In genomic region chr1:156592158-156592909, GRCh38 we compare ENCODE assay signal across 1 cellular context.
TF ChIP-seq lines count a peak whose summit lies in the region.

No MANE protein-coding gene starts in this region.

TF ChIP-seq in K562, 482 proteins besides CTCF, POLR2A, EP300 and RAD21 (continued from another document):
- TF ChIP-seq, protein P1, sequence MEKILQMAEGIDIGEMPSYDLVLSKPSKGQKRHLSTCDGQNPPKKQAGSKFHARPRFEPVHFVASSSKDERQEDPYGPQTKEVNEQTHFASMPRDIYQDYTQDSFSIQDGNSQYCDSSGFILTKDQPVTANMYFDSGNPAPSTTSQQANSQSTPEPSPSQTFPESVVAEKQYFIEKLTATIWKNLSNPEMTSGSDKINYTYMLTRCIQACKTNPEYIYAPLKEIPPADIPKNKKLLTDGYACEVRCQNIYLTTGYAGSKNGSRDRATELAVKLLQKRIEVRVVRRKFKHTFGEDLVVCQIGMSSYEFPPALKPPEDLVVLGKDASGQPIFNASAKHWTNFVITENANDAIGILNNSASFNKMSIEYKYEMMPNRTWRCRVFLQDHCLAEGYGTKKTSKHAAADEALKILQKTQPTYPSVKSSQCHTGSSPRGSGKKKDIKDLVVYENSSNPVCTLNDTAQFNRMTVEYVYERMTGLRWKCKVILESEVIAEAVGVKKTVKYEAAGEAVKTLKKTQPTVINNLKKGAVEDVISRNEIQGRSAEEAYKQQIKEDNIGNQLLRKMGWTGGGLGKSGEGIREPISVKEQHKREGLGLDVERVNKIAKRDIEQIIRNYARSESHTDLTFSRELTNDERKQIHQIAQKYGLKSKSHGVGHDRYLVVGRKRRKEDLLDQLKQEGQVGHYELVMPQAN (IDR thresholded peaks at IDR 0.05; ENCODE audit: borderline replicate concordance) = 0 out of 2 replicates have a peak, but pooled peaks have one; percentile 52
- TF ChIP-seq EP400 (IDR thresholded peaks at IDR 0.05) (0 out of 2 replicates have a peak, but pooled peaks have one; percentile 0), POLR2AphosphoS2 (IDR thresholded peaks at IDR 0.05; ENCODE audit: low read length) (peak; percentile 10; the same call in 1 of the 2 replicates), SRSF7 (optimal IDR thresholded peaks at IDR 0.05; ENCODE audit: low read depth, low read length) (no peak), HES1 (IDR thresholded peaks at IDR 0.05; ENCODE audit: low read depth) (no peak), FOXM1 (IDR thresholded peaks at IDR 0.05; ENCODE audit: low read depth) (no peak), FOXM1 (CRISPR knock-in tag; IDR thresholded peaks at IDR 0.05; ENCODE audit: low read depth) (0 out of 2 replicates have a peak, but pooled peaks have one; percentile 15), ZNF133 (CRISPR knock-in tag; IDR thresholded peaks at IDR 0.05) (no peak), SAP30 (IDR thresholded peaks at IDR 0.05; ENCODE audit: borderline replicate concordance, insufficient read depth, low read depth, low read length, poor library complexity, severe bottlenecking) (no peak), TEAD2 (tag; IDR thresholded peaks at IDR 0.05) (no peak), RFX5 (IDR thresholded peaks at IDR 0.05; ENCODE audit: low read depth, low read length) (no peak), DACH1 (IDR thresholded peaks at IDR 0.05; ENCODE audit: partially characterized antibody) (no peak), MAFK (IDR thresholded peaks at IDR 0.05; ENCODE audit: low read length) (no peak), NCOR1 (IDR thresholded peaks at IDR 0.05) (no peak), GMEB1 (CRISPR knock-in tag; IDR thresholded peaks at IDR 0.05) (no peak), CBX2 (IDR thresholded peaks at IDR 0.05; ENCODE audit: insufficient read depth, low read length, poor library complexity, severe bottlenecking) (no peak), KLF6 (CRISPR knock-in tag; IDR thresholded peaks at IDR 0.05; ENCODE audit: borderline replicate concordance) (no peak), ETV6 (IDR thresholded peaks at IDR 0.05; ENCODE audit: borderline replicate concordance in 1 of 2, low read depth in 2 of 2, low read length in 1 of 2) (no peak), ETV6 (CRISPR knock-in tag; IDR thresholded peaks at IDR 0.05; ENCODE audit: borderline replicate concordance) (no peak), HDGF (IDR thresholded peaks at IDR 0.05) (no peak), KHSRP (IDR thresholded peaks at IDR 0.05) (no peak), PHB (CRISPR knock-in tag; IDR thresholded peaks at IDR 0.05) (0 out of 2 replicates have a peak, but pooled peaks have one; percentile 0), BHLHE40 (IDR thresholded peaks at IDR 0.05; ENCODE audit: low read length) (no peak), PTTG1 (tag; IDR thresholded peaks at IDR 0.05; ENCODE audit: low read depth) (no peak), ARID3A (IDR thresholded peaks at IDR 0.05; ENCODE audit: borderline replicate concordance, low read depth, low read length) (no peak), CHD4 (IDR thresholded peaks at IDR 0.05; ENCODE audit: insufficient read depth, insufficient replicate concordance, low read depth, low read length, poor library complexity, severe bottlenecking) (no peak), TAF15 (IDR thresholded peaks at IDR 0.05; ENCODE audit: low read depth, low read length) (no peak), CBX1 (IDR thresholded peaks at IDR 0.05; ENCODE audit: low read depth) (no peak), CEBPB (tag; IDR thresholded peaks at IDR 0.05) (no peak)
- TF ChIP-seq, protein P2, sequence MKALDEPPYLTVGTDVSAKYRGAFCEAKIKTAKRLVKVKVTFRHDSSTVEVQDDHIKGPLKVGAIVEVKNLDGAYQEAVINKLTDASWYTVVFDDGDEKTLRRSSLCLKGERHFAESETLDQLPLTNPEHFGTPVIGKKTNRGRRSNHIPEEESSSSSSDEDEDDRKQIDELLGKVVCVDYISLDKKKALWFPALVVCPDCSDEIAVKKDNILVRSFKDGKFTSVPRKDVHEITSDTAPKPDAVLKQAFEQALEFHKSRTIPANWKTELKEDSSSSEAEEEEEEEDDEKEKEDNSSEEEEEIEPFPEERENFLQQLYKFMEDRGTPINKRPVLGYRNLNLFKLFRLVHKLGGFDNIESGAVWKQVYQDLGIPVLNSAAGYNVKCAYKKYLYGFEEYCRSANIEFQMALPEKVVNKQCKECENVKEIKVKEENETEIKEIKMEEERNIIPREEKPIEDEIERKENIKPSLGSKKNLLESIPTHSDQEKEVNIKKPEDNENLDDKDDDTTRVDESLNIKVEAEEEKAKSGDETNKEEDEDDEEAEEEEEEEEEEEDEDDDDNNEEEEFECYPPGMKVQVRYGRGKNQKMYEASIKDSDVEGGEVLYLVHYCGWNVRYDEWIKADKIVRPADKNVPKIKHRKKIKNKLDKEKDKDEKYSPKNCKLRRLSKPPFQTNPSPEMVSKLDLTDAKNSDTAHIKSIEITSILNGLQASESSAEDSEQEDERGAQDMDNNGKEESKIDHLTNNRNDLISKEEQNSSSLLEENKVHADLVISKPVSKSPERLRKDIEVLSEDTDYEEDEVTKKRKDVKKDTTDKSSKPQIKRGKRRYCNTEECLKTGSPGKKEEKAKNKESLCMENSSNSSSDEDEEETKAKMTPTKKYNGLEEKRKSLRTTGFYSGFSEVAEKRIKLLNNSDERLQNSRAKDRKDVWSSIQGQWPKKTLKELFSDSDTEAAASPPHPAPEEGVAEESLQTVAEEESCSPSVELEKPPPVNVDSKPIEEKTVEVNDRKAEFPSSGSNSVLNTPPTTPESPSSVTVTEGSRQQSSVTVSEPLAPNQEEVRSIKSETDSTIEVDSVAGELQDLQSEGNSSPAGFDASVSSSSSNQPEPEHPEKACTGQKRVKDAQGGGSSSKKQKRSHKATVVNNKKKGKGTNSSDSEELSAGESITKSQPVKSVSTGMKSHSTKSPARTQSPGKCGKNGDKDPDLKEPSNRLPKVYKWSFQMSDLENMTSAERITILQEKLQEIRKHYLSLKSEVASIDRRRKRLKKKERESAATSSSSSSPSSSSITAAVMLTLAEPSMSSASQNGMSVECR (CRISPR knock-in tag; IDR thresholded peaks at IDR 0.05) = peak; percentile 70; the same call in 1 of the 2 replicates
- TF ChIP-seq, protein P3, sequence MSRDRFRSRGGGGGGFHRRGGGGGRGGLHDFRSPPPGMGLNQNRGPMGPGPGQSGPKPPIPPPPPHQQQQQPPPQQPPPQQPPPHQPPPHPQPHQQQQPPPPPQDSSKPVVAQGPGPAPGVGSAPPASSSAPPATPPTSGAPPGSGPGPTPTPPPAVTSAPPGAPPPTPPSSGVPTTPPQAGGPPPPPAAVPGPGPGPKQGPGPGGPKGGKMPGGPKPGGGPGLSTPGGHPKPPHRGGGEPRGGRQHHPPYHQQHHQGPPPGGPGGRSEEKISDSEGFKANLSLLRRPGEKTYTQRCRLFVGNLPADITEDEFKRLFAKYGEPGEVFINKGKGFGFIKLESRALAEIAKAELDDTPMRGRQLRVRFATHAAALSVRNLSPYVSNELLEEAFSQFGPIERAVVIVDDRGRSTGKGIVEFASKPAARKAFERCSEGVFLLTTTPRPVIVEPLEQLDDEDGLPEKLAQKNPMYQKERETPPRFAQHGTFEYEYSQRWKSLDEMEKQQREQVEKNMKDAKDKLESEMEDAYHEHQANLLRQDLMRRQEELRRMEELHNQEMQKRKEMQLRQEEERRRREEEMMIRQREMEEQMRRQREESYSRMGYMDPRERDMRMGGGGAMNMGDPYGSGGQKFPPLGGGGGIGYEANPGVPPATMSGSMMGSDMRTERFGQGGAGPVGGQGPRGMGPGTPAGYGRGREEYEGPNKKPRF (IDR thresholded peaks at IDR 0.05; ENCODE audit: low read depth, low read length) = no peak
- TF ChIP-seq, protein P4, sequence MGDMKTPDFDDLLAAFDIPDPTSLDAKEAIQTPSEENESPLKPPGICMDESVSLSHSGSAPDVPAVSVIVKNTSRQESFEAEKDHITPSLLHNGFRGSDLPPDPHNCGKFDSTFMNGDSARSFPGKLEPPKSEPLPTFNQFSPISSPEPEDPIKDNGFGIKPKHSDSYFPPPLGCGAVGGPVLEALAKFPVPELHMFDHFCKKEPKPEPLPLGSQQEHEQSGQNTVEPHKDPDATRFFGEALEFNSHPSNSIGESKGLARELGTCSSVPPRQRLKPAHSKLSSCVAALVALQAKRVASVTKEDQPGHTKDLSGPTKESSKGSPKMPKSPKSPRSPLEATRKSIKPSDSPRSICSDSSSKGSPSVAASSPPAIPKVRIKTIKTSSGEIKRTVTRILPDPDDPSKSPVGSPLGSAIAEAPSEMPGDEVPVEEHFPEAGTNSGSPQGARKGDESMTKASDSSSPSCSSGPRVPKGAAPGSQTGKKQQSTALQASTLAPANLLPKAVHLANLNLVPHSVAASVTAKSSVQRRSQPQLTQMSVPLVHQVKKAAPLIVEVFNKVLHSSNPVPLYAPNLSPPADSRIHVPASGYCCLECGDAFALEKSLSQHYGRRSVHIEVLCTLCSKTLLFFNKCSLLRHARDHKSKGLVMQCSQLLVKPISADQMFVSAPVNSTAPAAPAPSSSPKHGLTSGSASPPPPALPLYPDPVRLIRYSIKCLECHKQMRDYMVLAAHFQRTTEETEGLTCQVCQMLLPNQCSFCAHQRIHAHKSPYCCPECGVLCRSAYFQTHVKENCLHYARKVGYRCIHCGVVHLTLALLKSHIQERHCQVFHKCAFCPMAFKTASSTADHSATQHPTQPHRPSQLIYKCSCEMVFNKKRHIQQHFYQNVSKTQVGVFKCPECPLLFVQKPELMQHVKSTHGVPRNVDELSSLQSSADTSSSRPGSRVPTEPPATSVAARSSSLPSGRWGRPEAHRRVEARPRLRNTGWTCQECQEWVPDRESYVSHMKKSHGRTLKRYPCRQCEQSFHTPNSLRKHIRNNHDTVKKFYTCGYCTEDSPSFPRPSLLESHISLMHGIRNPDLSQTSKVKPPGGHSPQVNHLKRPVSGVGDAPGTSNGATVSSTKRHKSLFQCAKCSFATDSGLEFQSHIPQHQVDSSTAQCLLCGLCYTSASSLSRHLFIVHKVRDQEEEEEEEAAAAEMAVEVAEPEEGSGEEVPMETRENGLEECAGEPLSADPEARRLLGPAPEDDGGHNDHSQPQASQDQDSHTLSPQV (IDR thresholded peaks at IDR 0.05) = no peak
- TF ChIP-seq, protein P5, sequence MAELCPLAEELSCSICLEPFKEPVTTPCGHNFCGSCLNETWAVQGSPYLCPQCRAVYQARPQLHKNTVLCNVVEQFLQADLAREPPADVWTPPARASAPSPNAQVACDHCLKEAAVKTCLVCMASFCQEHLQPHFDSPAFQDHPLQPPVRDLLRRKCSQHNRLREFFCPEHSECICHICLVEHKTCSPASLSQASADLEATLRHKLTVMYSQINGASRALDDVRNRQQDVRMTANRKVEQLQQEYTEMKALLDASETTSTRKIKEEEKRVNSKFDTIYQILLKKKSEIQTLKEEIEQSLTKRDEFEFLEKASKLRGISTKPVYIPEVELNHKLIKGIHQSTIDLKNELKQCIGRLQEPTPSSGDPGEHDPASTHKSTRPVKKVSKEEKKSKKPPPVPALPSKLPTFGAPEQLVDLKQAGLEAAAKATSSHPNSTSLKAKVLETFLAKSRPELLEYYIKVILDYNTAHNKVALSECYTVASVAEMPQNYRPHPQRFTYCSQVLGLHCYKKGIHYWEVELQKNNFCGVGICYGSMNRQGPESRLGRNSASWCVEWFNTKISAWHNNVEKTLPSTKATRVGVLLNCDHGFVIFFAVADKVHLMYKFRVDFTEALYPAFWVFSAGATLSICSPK (IDR thresholded peaks at IDR 0.05; ENCODE audit: borderline replicate concordance) = no peak
- TF ChIP-seq, protein P6, sequence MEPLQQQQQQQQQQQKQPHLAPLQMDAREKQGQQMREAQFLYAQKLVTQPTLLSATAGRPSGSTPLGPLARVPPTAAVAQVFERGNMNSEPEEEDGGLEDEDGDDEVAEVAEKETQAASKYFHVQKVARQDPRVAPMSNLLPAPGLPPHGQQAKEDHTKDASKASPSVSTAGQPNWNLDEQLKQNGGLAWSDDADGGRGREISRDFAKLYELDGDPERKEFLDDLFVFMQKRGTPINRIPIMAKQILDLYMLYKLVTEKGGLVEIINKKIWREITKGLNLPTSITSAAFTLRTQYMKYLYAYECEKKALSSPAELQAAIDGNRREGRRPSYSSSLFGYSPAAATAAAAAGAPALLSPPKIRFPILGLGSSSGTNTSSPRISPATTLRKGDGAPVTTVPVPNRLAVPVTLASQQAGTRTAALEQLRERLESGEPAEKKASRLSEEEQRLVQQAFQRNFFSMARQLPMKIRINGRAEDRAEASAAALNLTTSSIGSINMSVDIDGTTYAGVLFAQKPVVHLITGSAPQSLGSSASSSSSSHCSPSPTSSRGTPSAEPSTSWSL (CRISPR knock-in tag; IDR thresholded peaks at IDR 0.05; ENCODE audit: borderline replicate concordance) = no peak
